ENCODE assay signal across 27 cellular contexts in genomic region chr6:46242921-46243320, GRCh38.
"Had no signal": no experiment of that assay in that cellular context is flagged by ENCODE, and none has a peak within 500 bp of the region (broad histone marks: within the 10 kb centered on the region; RNA-seq: fewer than 3 reads in every experiment).

No MANE protein-coding gene starts in this region.

- H3K36me3 Mint-ChIP-seq: natural killer cell; neural progenitor cell; stimulated activated effector memory CD8-positive, alpha-beta T cell treated with anti-CD3 and anti-CD28 coated beads, Interleukin-12 subunit alpha, Interleukin-12 subunit beta, amount 100 ng/mL, for 72 hours; stimulated activated naive B cell treated with anti-CD40 and anti-IgM and Interleukin-4, amounts not matched to agents 10 μg/mL and 1 μg/mL and 100 μg/mL, for 72 hours; type B pancreatic cell had no signal

- H3K9me3 Mint-ChIP-seq: natural killer cell; nephron; neural progenitor cell; stimulated activated effector memory CD8-positive, alpha-beta T cell treated with anti-CD3 and anti-CD28 coated beads, Interleukin-12 subunit alpha, Interleukin-12 subunit beta, amount 100 ng/mL, for 72 hours; stimulated activated naive CD8-positive, alpha-beta T cell treated with anti-CD3 and anti-CD28 coated beads, Interleukin-15, Interleukin-2, amounts not matched to agents 100 ng/mL and 50 ng/mL, for 24 hours; type B pancreatic cell had no signal

- H3K27me3 ChIP-seq: neural progenitor cell, ovary, right lobe of liver, sigmoid colon, stomach, tibial artery, transverse colon, upper lobe of right lung, uterus had no signal

- H3K4me3 Mint-ChIP-seq: natural killer cell; nephron; neural progenitor cell; stimulated activated effector memory CD8-positive, alpha-beta T cell treated with anti-CD3 and anti-CD28 coated beads, Interleukin-12 subunit alpha, Interleukin-12 subunit beta, amount 100 ng/mL, for 72 hours; stimulated activated naive B cell treated with anti-CD40 and anti-IgM and Interleukin-4, amounts not matched to agents 10 μg/mL and 1 μg/mL and 100 μg/mL, for 72 hours; stimulated activated naive CD8-positive, alpha-beta T cell treated with anti-CD3 and anti-CD28 coated beads, Interleukin-15, Interleukin-2, amounts not matched to agents 100 ng/mL and 50 ng/mL, for 24 hours; type B pancreatic cell had no signal

- H3K4me3 ChIP-seq: neural progenitor cell, ovary, psoas muscle, right lobe of liver, sigmoid colon, stomach, tibial artery, transverse colon, upper lobe of right lung, uterus had no signal

- H3K27ac Mint-ChIP-seq: natural killer cell; neural progenitor cell; progenitor cell of endocrine pancreas; stimulated activated naive B cell treated with anti-CD40 and anti-IgM and Interleukin-4, amounts not matched to agents 10 μg/mL and 1 μg/mL and 100 μg/mL, for 72 hours; stimulated activated naive CD8-positive, alpha-beta T cell treated with anti-CD3 and anti-CD28 coated beads, Interleukin-15, Interleukin-2, amounts not matched to agents 100 ng/mL and 50 ng/mL, for 24 hours; type B pancreatic cell had no signal

- H3K9ac ChIP-seq: neural progenitor cell, parathyroid adenoma had no signal

- ATAC-seq: natural killer cell; right cardiac atrium; right lobe of liver; stimulated activated effector memory CD8-positive, alpha-beta T cell treated with anti-CD3 and anti-CD28 coated beads, Interleukin-12 subunit alpha, Interleukin-12 subunit beta, amount 100 ng/mL, for 72 hours; stimulated activated naive B cell treated with anti-CD40 and anti-IgM and Interleukin-4, amounts not matched to agents 10 μg/mL and 1 μg/mL and 100 μg/mL, for 72 hours; upper lobe of right lung had no signal

- H3K4me1 Mint-ChIP-seq: neural progenitor cell had no signal

- DNase-seq: natural killer cell; occipital lobe; ovary; posterior cingulate gyrus; psoas muscle; right cardiac atrium; right lobe of liver; sigmoid colon; small intestine; stimulated activated CD4-positive, alpha-beta T cell treated with anti-CD3 and anti-CD28 coated beads, Interleukin-15, amount 100 ng/mL, for 24 hours; stimulated activated CD4-positive, alpha-beta T cell treated with anti-CD3 and anti-CD28 coated beads, Interleukin-2, amount 100 ng/mL, for 24 hours; stimulated activated CD4-positive, alpha-beta T cell treated with anti-CD3 and anti-CD28 coated beads, Interleukin-2, amount 100 ng/mL, for 48 hours; stimulated activated CD4-positive, alpha-beta T cell treated with anti-CD3 and anti-CD28 coated beads, Interleukin-4, amount 100 ng/mL, for 24 hours; stimulated activated naive B cell treated with anti-CD40 and anti-IgM and Interleukin-4, amounts not matched to agents 10 μg/mL and 1 μg/mL and 100 μg/mL, for 72 hours; stimulated activated naive CD4-positive, alpha-beta T cell treated with Interleukin-2 at 50 U/mL for 16 hours; stomach; tibial artery; transverse colon; upper lobe of right lung; uterus had no signal

- H3K79me2 ChIP-seq: parathyroid adenoma had no signal

- H3K9me3 ChIP-seq: ovary, psoas muscle, right lobe of liver, sigmoid colon, stomach, tibial artery, transverse colon, upper lobe of right lung, uterus had no signal

- H3K4me2 ChIP-seq: neural progenitor cell had no signal

- H3K27me3 Mint-ChIP-seq: progenitor cell of endocrine pancreas, type B pancreatic cell had no signal

- H3K36me3 ChIP-seq: neural progenitor cell, ovary, right lobe of liver, sigmoid colon, transverse colon, upper lobe of right lung, uterus had no signal

- H3K4me1 ChIP-seq: right lobe of liver, sigmoid colon, stomach, transverse colon, upper lobe of right lung, uterus had no signal

- H3K27ac ChIP-seq: neural progenitor cell, ovary, parathyroid adenoma, psoas muscle, right lobe of liver, sigmoid colon, stomach, tibial artery, transverse colon, upper lobe of right lung, uterus had no signal

- H2AFZ ChIP-seq: neural progenitor cell, parathyroid adenoma had no signal
